In genomic region chr6:28104392-28105250, GRCh38 we compare ENCODE assay signal across 1 cellular context.
TF ChIP-seq lines count a peak whose summit lies in the region.

No MANE protein-coding gene starts in this region.

TF ChIP-seq in HepG2, 621 proteins besides CTCF, POLR2A, EP300 and RAD21 (continued from another document and continues in another):
- TF ChIP-seq ZBTB44 (CRISPR knock-in tag; IDR thresholded peaks at IDR 0.05) = no peak
- TF ChIP-seq NR2F6 (IDR thresholded peaks at IDR 0.05) = no peak
- TF ChIP-seq NR2F6 (CRISPR knock-in tag; IDR thresholded peaks at IDR 0.05) = peak; percentile 45
- TF ChIP-seq ZNF549 (CRISPR knock-in tag; IDR thresholded peaks at IDR 0.05) = peak; percentile 30; the same call in 1 of the 2 replicates
- TF ChIP-seq ZNF616 (CRISPR knock-in tag; IDR thresholded peaks at IDR 0.05; ENCODE audit: low read depth) = no peak; the same call in 1 of the 2 replicates
- TF ChIP-seq ZFAT (CRISPR knock-in tag; conservative IDR thresholded peaks at IDR 0.05) = no peak
- 0 out of 2 replicates have a peak, but pooled peaks have one; percentile 46 for TF ChIP-seq ISX (CRISPR knock-in tag; conservative IDR thresholded peaks at IDR 0.05)
- no peak for TF ChIP-seq RNF219 (CRISPR knock-in tag; IDR thresholded peaks at IDR 0.05)
- TF ChIP-seq XRCC5 (optimal IDR thresholded peaks at IDR 0.05; ENCODE audit: low read length) = peak; percentile 97
- no peak for TF ChIP-seq ZNF282 (IDR thresholded peaks at IDR 0.05; ENCODE audit: partially characterized antibody)
- no peak for TF ChIP-seq JDP2 (CRISPR knock-in tag; IDR thresholded peaks at IDR 0.05; ENCODE audit: borderline replicate concordance)
- peak; percentile 41; the same call in 1 of the 2 replicates for TF ChIP-seq PITX1 (CRISPR knock-in tag; IDR thresholded peaks at IDR 0.05)
- TF ChIP-seq KLF15 (CRISPR knock-in tag; IDR thresholded peaks at IDR 0.05; ENCODE audit: borderline replicate concordance) = no peak; the same call in 1 of the 2 replicates
- TF ChIP-seq KDM3A (CRISPR knock-in tag; IDR thresholded peaks at IDR 0.05; ENCODE audit: low read depth) = peak; percentile 84; the same call in 1 of the 2 replicates
- TF ChIP-seq PAWR (CRISPR knock-in tag; IDR thresholded peaks at IDR 0.05; ENCODE audit: borderline replicate concordance) = 0 out of 2 replicates have a peak, but pooled peaks have one; percentile 59
- TF ChIP-seq SKI (IDR thresholded peaks at IDR 0.05; ENCODE audit: partially characterized antibody) = no peak
- peak; percentile 45; the same call in 1 of the 2 replicates for TF ChIP-seq ZNF724P (CRISPR knock-in tag; IDR thresholded peaks at IDR 0.05; ENCODE audit: borderline replicate concordance)
- TF ChIP-seq, protein P1, sequence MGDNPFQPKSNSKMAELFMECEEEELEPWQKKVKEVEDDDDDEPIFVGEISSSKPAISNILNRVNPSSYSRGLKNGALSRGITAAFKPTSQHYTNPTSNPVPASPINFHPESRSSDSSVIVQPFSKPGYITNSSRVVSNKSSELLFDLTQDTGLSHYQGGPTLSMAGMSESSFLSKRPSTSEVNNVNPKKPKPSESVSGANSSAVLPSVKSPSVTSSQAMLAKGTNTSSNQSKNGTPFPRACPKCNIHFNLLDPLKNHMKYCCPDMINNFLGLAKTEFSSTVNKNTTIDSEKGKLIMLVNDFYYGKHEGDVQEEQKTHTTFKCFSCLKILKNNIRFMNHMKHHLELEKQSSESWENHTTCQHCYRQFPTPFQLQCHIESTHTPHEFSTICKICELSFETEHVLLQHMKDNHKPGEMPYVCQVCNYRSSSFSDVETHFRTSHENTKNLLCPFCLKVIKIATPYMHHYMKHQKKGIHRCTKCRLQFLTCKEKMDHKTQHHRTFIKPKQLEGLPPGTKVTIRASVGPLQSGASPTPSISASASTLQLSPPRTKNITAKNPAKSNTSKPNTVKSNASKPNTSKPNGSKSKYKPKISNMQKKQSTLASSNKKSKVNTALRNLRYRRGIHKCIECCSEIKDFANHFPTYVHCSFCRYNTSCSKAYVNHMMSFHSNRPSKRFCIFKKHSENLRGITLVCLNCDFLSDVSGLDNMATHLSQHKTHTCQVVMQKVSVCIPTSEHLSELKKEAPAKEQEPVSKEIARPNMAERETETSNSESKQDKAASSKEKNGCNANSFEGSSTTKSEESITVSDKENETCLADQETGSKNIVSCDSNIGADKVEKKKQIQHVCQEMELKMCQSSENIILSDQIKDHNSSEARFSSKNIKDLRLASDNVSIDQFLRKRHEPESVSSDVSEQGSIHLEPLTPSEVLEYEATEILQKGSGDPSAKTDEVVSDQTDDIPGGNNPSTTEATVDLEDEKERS (CRISPR knock-in tag; IDR thresholded peaks at IDR 0.05) = no peak; the same call in 1 of the 2 replicates
- no peak; the same call in 1 of the 2 replicates for TF ChIP-seq SOX13 (IDR thresholded peaks at IDR 0.05)
- TF ChIP-seq SOX13 (CRISPR knock-in tag; conservative IDR thresholded peaks at IDR 0.05 in 1 of 2, IDR thresholded peaks at IDR 0.05 in 1 of 2) = peak in 1 of 2 experiments; percentile 46; a peak in 2 of 4 replicates
- TF ChIP-seq ZNF841 (CRISPR knock-in tag; IDR thresholded peaks at IDR 0.05; ENCODE audit: borderline replicate concordance) = no peak
- no peak for TF ChIP-seq CENPX (CRISPR knock-in tag; IDR thresholded peaks at IDR 0.05)
- TF ChIP-seq ZNF589 (CRISPR knock-in tag; conservative IDR thresholded peaks at IDR 0.05) = no peak
- TF ChIP-seq HES4 (CRISPR knock-in tag; IDR thresholded peaks at IDR 0.05; ENCODE audit: borderline replicate concordance) = peak; percentile 83; the same call in 1 of the 2 replicates
- TF ChIP-seq ZNF335 (CRISPR knock-in tag; IDR thresholded peaks at IDR 0.05) = no peak
- 0 out of 2 replicates have a peak, but pooled peaks have one; percentile 14 for TF ChIP-seq RCOR2 (CRISPR knock-in tag; IDR thresholded peaks at IDR 0.05)
- TF ChIP-seq, protein P2, sequence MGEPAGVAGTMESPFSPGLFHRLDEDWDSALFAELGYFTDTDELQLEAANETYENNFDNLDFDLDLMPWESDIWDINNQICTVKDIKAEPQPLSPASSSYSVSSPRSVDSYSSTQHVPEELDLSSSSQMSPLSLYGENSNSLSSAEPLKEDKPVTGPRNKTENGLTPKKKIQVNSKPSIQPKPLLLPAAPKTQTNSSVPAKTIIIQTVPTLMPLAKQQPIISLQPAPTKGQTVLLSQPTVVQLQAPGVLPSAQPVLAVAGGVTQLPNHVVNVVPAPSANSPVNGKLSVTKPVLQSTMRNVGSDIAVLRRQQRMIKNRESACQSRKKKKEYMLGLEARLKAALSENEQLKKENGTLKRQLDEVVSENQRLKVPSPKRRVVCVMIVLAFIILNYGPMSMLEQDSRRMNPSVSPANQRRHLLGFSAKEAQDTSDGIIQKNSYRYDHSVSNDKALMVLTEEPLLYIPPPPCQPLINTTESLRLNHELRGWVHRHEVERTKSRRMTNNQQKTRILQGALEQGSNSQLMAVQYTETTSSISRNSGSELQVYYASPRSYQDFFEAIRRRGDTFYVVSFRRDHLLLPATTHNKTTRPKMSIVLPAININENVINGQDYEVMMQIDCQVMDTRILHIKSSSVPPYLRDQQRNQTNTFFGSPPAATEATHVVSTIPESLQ (CRISPR knock-in tag; conservative IDR thresholded peaks at IDR 0.05) = no peak; the same call in 1 of the 2 replicates
- peak; percentile 80; the same call in 1 of the 2 replicates for TF ChIP-seq ZNF329 (CRISPR knock-in tag; IDR thresholded peaks at IDR 0.05; ENCODE audit: low read depth)
- no peak for TF ChIP-seq ZSCAN25 (CRISPR knock-in tag; IDR thresholded peaks at IDR 0.05)
- TF ChIP-seq REL (CRISPR knock-in tag; conservative IDR thresholded peaks at IDR 0.05) = no peak; the same call in 1 of the 2 replicates
- peak; percentile 44; the same call in 1 of the 2 replicates for TF ChIP-seq HMG20B (CRISPR knock-in tag; conservative IDR thresholded peaks at IDR 0.05)
- no peak for TF ChIP-seq FOXA1 (IDR thresholded peaks at IDR 0.05)
- TF ChIP-seq FOXA1 (CRISPR knock-in tag; IDR thresholded peaks at IDR 0.05) = no peak; the same call in 1 of the 2 replicates
- TF ChIP-seq ATF7-NPFF (CRISPR knock-in tag; IDR thresholded peaks at IDR 0.05; ENCODE audit: low read depth) = peak; percentile 71; the same call in 1 of the 2 replicates
- no peak for TF ChIP-seq ATM (IDR thresholded peaks at IDR 0.05; ENCODE audit: borderline replicate concordance)
- no peak for TF ChIP-seq MIER2 (CRISPR knock-in tag; IDR thresholded peaks at IDR 0.05)
- no peak for TF ChIP-seq ZBTB3 (CRISPR knock-in tag; IDR thresholded peaks at IDR 0.05; ENCODE audit: borderline replicate concordance, low read depth)
- no peak for TF ChIP-seq LRRFIP1 (CRISPR knock-in tag; conservative IDR thresholded peaks at IDR 0.05)
- peak; percentile 29 for TF ChIP-seq FOXA3 (CRISPR knock-in tag; IDR thresholded peaks at IDR 0.05)
- peak; percentile 95 for TF ChIP-seq KAT8 (CRISPR knock-in tag; IDR thresholded peaks at IDR 0.05)
- TF ChIP-seq, protein P3, sequence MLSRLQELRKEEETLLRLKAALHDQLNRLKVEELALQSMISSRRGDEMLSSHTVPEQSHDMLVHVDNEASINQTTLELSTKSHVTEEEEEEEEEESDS (CRISPR knock-in tag; IDR thresholded peaks at IDR 0.05; ENCODE audit: borderline replicate concordance) = no peak
- TF ChIP-seq, protein P4, sequence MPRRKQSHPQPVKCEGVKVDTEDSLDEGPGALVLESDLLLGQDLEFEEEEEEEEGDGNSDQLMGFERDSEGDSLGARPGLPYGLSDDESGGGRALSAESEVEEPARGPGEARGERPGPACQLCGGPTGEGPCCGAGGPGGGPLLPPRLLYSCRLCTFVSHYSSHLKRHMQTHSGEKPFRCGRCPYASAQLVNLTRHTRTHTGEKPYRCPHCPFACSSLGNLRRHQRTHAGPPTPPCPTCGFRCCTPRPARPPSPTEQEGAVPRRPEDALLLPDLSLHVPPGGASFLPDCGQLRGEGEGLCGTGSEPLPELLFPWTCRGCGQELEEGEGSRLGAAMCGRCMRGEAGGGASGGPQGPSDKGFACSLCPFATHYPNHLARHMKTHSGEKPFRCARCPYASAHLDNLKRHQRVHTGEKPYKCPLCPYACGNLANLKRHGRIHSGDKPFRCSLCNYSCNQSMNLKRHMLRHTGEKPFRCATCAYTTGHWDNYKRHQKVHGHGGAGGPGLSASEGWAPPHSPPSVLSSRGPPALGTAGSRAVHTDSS (CRISPR knock-in tag; conservative IDR thresholded peaks at IDR 0.05) = no peak
- no peak for TF ChIP-seq ZSCAN30 (CRISPR knock-in tag; IDR thresholded peaks at IDR 0.05)
- TF ChIP-seq, protein P5, sequence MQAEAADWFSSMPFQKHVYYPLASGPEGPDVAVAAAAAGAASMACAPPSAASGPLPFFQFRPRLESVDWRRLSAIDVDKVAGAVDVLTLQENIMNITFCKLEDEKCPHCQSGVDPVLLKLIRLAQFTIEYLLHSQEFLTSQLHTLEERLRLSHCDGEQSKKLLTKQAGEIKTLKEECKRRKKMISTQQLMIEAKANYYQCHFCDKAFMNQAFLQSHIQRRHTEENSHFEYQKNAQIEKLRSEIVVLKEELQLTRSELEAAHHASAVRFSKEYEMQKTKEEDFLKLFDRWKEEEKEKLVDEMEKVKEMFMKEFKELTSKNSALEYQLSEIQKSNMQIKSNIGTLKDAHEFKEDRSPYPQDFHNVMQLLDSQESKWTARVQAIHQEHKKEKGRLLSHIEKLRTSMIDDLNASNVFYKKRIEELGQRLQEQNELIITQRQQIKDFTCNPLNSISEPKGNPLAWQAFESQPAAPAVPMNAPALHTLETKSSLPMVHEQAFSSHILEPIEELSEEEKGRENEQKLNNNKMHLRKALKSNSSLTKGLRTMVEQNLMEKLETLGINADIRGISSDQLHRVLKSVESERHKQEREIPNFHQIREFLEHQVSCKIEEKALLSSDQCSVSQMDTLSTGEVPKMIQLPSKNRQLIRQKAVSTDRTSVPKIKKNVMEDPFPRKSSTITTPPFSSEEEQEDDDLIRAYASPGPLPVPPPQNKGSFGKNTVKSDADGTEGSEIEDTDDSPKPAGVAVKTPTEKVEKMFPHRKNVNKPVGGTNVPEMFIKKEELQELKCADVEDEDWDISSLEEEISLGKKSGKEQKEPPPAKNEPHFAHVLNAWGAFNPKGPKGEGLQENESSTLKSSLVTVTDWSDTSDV (CRISPR knock-in tag; IDR thresholded peaks at IDR 0.05) = no peak; the same call in 1 of the 2 replicates
- no peak for TF ChIP-seq CSRNP2 (CRISPR knock-in tag; conservative IDR thresholded peaks at IDR 0.05; ENCODE audit: low read depth)
